13 cellular contexts compared by ENCODE assay signal in genomic region chr16:16267708-16268107, GRCh38. TPM values are rescaled to one million over a fixed set of nuclear protein-coding genes. Genes with fewer than 3 reads are reported as not detected.
DNase-seq lines count a peak whose midpoint lies in the region; ATAC-seq and TF ChIP-seq lines count a peak whose summit lies in the region.
"Not testable (repeated sequence)": the region's sequence is repeated elsewhere in the genome, so short reads cannot be mapped to it uniquely, and the experiment has no call there.
"Had no signal": no experiment of that assay in that cellular context is flagged by ENCODE, and none has a peak within 500 bp of the region (broad histone marks: within the 10 kb centered on the region; RNA-seq: fewer than 3 reads in every experiment).

No MANE protein-coding gene starts in this region.

- not testable (repeated sequence) for H3K4me3 ChIP-seq in mucosa of descending colon, psoas muscle, gastrocnemius medialis

- no CpG with 5 or more reads among the region's 3 CpGs for WGBS in psoas muscle, 3 donors

- ATAC-seq in left colon (peak; percentile 51), mucosa of descending colon (peak; percentile 44), psoas muscle (peak; percentile 49 to 85 (median 72)), gastrocnemius medialis (peak; percentile 30 to 83)

- intact Hi-C loops in left colon (cut with DNase I, micrococcal nuclease); mucosa of descending colon (cut with DNase I, micrococcal nuclease); psoas muscle (cut with DNase I); gastrocnemius medialis (cut with DNase I; ENCODE audit: low total_unique reads): not testable (repeated sequence)

- not testable (repeated sequence) for TF ChIP-seq POLR2A in gastrocnemius medialis (IDR thresholded peaks at IDR 0.05)

- not testable (repeated sequence) for DNase-seq in left colon, mucosa of descending colon, psoas muscle, gastrocnemius medialis

- not testable (repeated sequence) for H3K36me3 ChIP-seq in mucosa of descending colon (ENCODE audit: low read depth); psoas muscle (ENCODE audit: insufficient read depth in 1 of 2, low read depth in 1 of 2); gastrocnemius medialis

- H3K4me1 ChIP-seq in mucosa of descending colon (ENCODE audit: low read depth); psoas muscle; gastrocnemius medialis: not testable (repeated sequence)

- not testable (repeated sequence) for H3K27me3 ChIP-seq in psoas muscle (ENCODE audit: insufficient read depth in 3 of 3, low read length in 2 of 3); gastrocnemius medialis

- TF ChIP-seq CTCF in mucosa of descending colon (IDR thresholded peaks at IDR 0.05); psoas muscle (IDR thresholded peaks at IDR 0.05); gastrocnemius medialis (IDR thresholded peaks at IDR 0.05 in 4 of 5, conservative IDR thresholded peaks at IDR 0.05 in 1 of 5): not testable (repeated sequence)

- not testable (repeated sequence) for H3K9me3 ChIP-seq in mucosa of descending colon, psoas muscle, gastrocnemius medialis

- peak overlapping the region; percentile 32 for H3K27ac ChIP-seq in psoas muscle
- H3K27ac ChIP-seq in gastrocnemius medialis, result peak overlapping the region in 3 of 4 donors; percentile 72 to 79 (median 76)

- in situ Hi-C loops in gastrocnemius medialis (cut with MboI; ENCODE audit: low sequenced_read_pairs in 4 of 4), result not testable (repeated sequence)

RNA-seq across cellular contexts. Expression of gene NOMO3, which starts 35.4 kb away (rescaled TPM):
- 10 to 100 TPM; 29.8 to 49.3 TPM for total RNA-seq in left colon
- total RNA-seq in mucosa of descending colon, result 10 to 100 TPM; 40.3 to 55.5 (median 43.0) TPM
- 10 to 100 TPM; 37.3 to 55.8 (median 42.9) TPM for total RNA-seq in psoas muscle
- polyA plus RNA-seq in psoas muscle, result 10 to 100 TPM in 1 of 3 donors, 1 to 10 TPM in 2; 4.8 to 44.7 (median 7.0) TPM
- total RNA-seq in gastrocnemius medialis, result 10 to 100 TPM; 11.0 to 87.1 (median 30.5) TPM

RNA-seq across cellular contexts. Expression of gene ABCC6, which starts 44.4 kb away (rescaled TPM):
- total RNA-seq in left colon, result 10 to 100 TPM; 20.2 to 27.8 TPM
- total RNA-seq in mucosa of descending colon, result 10 to 100 TPM; 12.2 to 34.3 (median 26.4) TPM
- total RNA-seq in psoas muscle, result 1 to 10 TPM in 1 of 4 donors, under 1 TPM in 3; 0.06 to 1.2 (median 0.19) TPM
- 1 to 10 TPM in 1 of 3 donors, under 1 TPM in 2; 0.16 to 3.0 (median 0.87) TPM for polyA plus RNA-seq in psoas muscle
- total RNA-seq in gastrocnemius medialis, result 1 to 10 TPM in 2 of 4 donors, under 1 TPM in 2; 0.23 to 4.8 (median 0.73) TPM
- total RNA-seq: A172; A673; B cell; CD4-positive, alpha-beta memory T cell; CD4-positive, alpha-beta T cell; CD4-positive, CD25-positive, alpha-beta regulatory T cell; CD8-positive, alpha-beta memory T cell; CD8-positive, alpha-beta T cell; Daoy had no signal
